10 cellular contexts compared by ENCODE assay signal in genomic region chr5:55440188-55440646, GRCh38.
DNase-seq lines count a peak whose midpoint lies in the region; ATAC-seq, FAIRE-seq and TF ChIP-seq lines count a peak whose summit lies in the region.
"Had no signal": no experiment of that assay in that cellular context is flagged by ENCODE, and none has a peak within 500 bp of the region (broad histone marks: within the 10 kb centered on the region; RNA-seq: fewer than 3 reads in every experiment).

No MANE protein-coding gene starts in this region.

- ATAC-seq in gastroesophageal sphincter, result no peak
- ATAC-seq in GM18858 (IDR thresholded peaks at IDR 0.05; ENCODE audit: unreplicated experiment), result no peak
- no peak for ATAC-seq in GM19455 (IDR thresholded peaks at IDR 0.05; ENCODE audit: unreplicated experiment)

- H3K4me3 Mint-ChIP-seq in activated CD4-positive, alpha-beta T cell treated with anti-CD3 and anti-CD28 coated beads, Interleukin-2, amount 10 ng/mL, durations not matched to agents 24 days and 14 days, result peak overlapping the region; percentile 15

- H3K4me1 ChIP-seq in gastroesophageal sphincter (peaks cover 26 to 72% (median 34%) of the 10 kb centered on the region in 3 donors), small intestine (ENCODE audit: control insufficient read depth in 2 of 2, insufficient read depth in 1 of 2, low read depth in 1 of 2, low read length in 1 of 2) (peaks cover 0 to 3% of the 10 kb centered on the region in 2 donors)

- peaks cover 9% of the 10 kb centered on the region for H3K9me3 Mint-ChIP-seq in activated CD4-positive, alpha-beta T cell treated with anti-CD3 and anti-CD28 coated beads, Interleukin-2, amount 10 ng/mL, durations not matched to agents 24 days and 14 days

- TF ChIP-seq EP300 in gastroesophageal sphincter (IDR thresholded peaks at IDR 0.05), result no peak

- DNase-seq in HFF-Myc (ENCODE audit: extremely low read depth, low read depth) (peak; percentile 25), small intestine (no peak), Ammon's horn (ENCODE audit: low spot score) (no peak)
- DNase-seq in activated CD4-positive, alpha-beta T cell treated with anti-CD3 and anti-CD28 coated beads, Interleukin-2, amount 10 ng/mL, durations not matched to agents 24 days and 14 days, result no peak
- DNase-seq in stimulated activated CD4-positive, alpha-beta T cell treated with anti-CD3 and anti-CD28 coated beads, Interleukin-4, amount 100 ng/mL, for 24 hours, result peak; percentile 48
- DNase-seq: Kasumi-1; stimulated activated naive CD4-positive, alpha-beta T cell had no signal

- no peak for FAIRE-seq in small intestine (lab: Jason Lieb, UNC)

- no peak for TF ChIP-seq POLR2A in gastroesophageal sphincter (IDR thresholded peaks at IDR 0.05)

- H3K9me3 ChIP-seq in gastroesophageal sphincter, result no peaks in the 10 kb centered on the region
- H3K9me3 ChIP-seq in small intestine (ENCODE audit: control insufficient read depth, low read depth), result no peaks in the 10 kb centered on the region

- peaks cover 52% of the 10 kb centered on the region for H3K36me3 Mint-ChIP-seq in activated CD4-positive, alpha-beta T cell treated with anti-CD3 and anti-CD28 coated beads, Interleukin-2, amount 10 ng/mL, durations not matched to agents 24 days and 14 days (ENCODE audit: low read depth)

- peak overlapping the region; percentile 90 to 99 (median 91) for H3K27ac ChIP-seq in gastroesophageal sphincter
- peak overlapping the region in 1 of 2 donors; percentile 82 for H3K27ac ChIP-seq in small intestine (ENCODE audit: low read depth in 1 of 2, low read length in 1 of 2)

- TF ChIP-seq CTCF in HFF-Myc (IDR thresholded peaks at IDR 0.05; ENCODE audit: low read depth, low read length, missing control alignments), result no peak
- no peak for TF ChIP-seq CTCF in gastroesophageal sphincter (IDR thresholded peaks at IDR 0.05)

- 28 to 41% methylated on average over 5 to 6 of the region's 6 CpGs for WGBS in gastroesophageal sphincter (ENCODE audit: low coverage in 1 of 2), 2 donors
- WGBS in small intestine, 3 donors, result 75 to 82% (median 76%) methylated on average over 6 of the region's 6 CpGs

- H3K4me3 ChIP-seq in HFF-Myc (replicated peaks; ENCODE audit: low read depth, low read length), result no peak overlapping the region
- no peak overlapping the region for H3K4me3 ChIP-seq in gastroesophageal sphincter
- H3K4me3 ChIP-seq in small intestine (ENCODE audit: low read depth in 1 of 2, low read length in 2 of 2), result no peak overlapping the region

- intact Hi-C loops in activated CD4-positive, alpha-beta T cell treated with anti-CD3 and anti-CD28 coated beads, Interleukin-2, amount 10 ng/mL, durations not matched to agents 24 days and 14 days (cut with micrococcal nuclease), result loop anchor here (2.0 kb wide), 1 partner anchor 17 kb away; no protein-coding TSS in a partner anchor

- H3K27ac Mint-ChIP-seq in activated CD4-positive, alpha-beta T cell treated with anti-CD3 and anti-CD28 coated beads, Interleukin-2, amount 10 ng/mL, durations not matched to agents 24 days and 14 days, result peak overlapping the region; percentile 72

- H3K36me3 ChIP-seq in gastroesophageal sphincter (peaks cover 0 to 11% of the 10 kb centered on the region in 2 donors), small intestine (ENCODE audit: control insufficient read depth in 2 of 2, insufficient read depth in 2 of 2, low read length in 2 of 2) (peaks cover 2 to 4% of the 10 kb centered on the region in 2 donors)

- no peaks in the 10 kb centered on the region for H3K27me3 ChIP-seq in gastroesophageal sphincter
- H3K27me3 ChIP-seq in small intestine (ENCODE audit: control insufficient read depth in 2 of 2, insufficient read depth in 2 of 2, low read length in 2 of 2), result no peaks in the 10 kb centered on the region

- no peaks in the 10 kb centered on the region for H3K27me3 Mint-ChIP-seq in activated CD4-positive, alpha-beta T cell treated with anti-CD3 and anti-CD28 coated beads, Interleukin-2, amount 10 ng/mL, durations not matched to agents 24 days and 14 days

- H3K4me1 Mint-ChIP-seq in activated CD4-positive, alpha-beta T cell treated with anti-CD3 and anti-CD28 coated beads, Interleukin-2, amount 10 ng/mL, durations not matched to agents 24 days and 14 days, result peaks cover 29% of the 10 kb centered on the region

Comparison
In these comparisons a context has a peak if more than half of its experiments do, and no peak if none do; other contexts are left out.
1. DNase-seq: peak in HFF-Myc (single experiment) and stimulated activated CD4-positive, alpha-beta T cell treated with anti-CD3 and anti-CD28 coated beads, Interleukin-4, amount 100 ng/mL, for 24 hours (single experiment); none in activated CD4-positive, alpha-beta T cell treated with anti-CD3 and anti-CD28 coated beads, Interleukin-2, amount 10 ng/mL, durations not matched to agents 24 days and 14 days (single experiment), small intestine (single experiment) and Ammon's horn (single experiment).